In the genomic region with DNA sequence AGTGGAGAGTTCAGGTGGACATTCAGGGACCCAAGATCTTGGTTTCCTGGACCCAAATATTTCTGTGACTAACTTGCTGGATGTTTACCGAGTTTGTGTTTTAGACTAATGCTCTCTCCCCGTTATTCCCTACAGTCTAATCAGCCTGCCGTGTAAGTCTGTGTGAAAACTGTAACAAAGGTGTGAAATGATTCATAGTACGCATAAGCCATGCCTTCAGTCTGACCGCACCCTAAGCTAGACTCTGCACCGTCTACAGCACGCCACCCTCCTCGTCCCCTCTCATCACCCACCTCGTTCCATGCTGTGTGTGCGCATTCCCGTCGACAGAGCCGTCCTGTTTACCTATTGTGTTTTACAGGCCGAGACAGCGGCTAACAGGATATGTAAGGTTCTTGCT, we compare ENCODE assay signal across 20 cellular contexts. TPM values are rescaled to one million over a fixed set of nuclear protein-coding genes. Genes with fewer than 3 reads are reported as not detected.
"Had no signal": no experiment of that assay in that cellular context is flagged by ENCODE, and none has a peak within 500 bp of the region (broad histone marks: within the 10 kb centered on the region; RNA-seq: fewer than 3 reads in every experiment).

No MANE protein-coding gene starts in this region.

- DNase-seq: dermis blood vessel endothelial cell; effector memory CD4-positive, alpha-beta T cell; erythroblast; head of caudate nucleus; kidney; left lung; mesenchymal stem cell; mucosa of descending colon; naive B cell; sigmoid colon; stimulated activated CD4-positive, alpha-beta T cell treated with anti-CD3 and anti-CD28 coated beads, Interleukin-4, amount 100 ng/mL, for 4 hours; stimulated activated naive B cell treated with anti-CD40 and anti-IgM and Interleukin-4, amounts not matched to agents 10 μg/mL and 1 μg/mL and 100 μg/mL, for 72 hours; upper lobe of left lung had no signal

- ATAC-seq: left lung; mucosa of descending colon; natural killer cell treated with Interleukin-12 subunit alpha and Interleukin-12 subunit beta and Interleukin-15 and Interleukin-18, amount 100 ng/mL, for 72 hours; stimulated activated naive B cell treated with anti-CD40 and anti-IgM and Interleukin-4, amounts not matched to agents 10 μg/mL and 1 μg/mL and 100 μg/mL, for 72 hours had no signal

- H3K4me1 ChIP-seq: left lung, parathyroid adenoma, sigmoid colon, tibial nerve, upper lobe of left lung had no signal

- H3K27me3 ChIP-seq: left lung, neutrophil, sigmoid colon, tibial nerve, upper lobe of left lung had no signal

- H3K9me3 ChIP-seq: left lung, mucosa of descending colon, neutrophil, sigmoid colon, thoracic aorta, tibial nerve, upper lobe of left lung had no signal

- H3K4me3 ChIP-seq: coronary artery, left lung, mucosa of descending colon, sigmoid colon, thoracic aorta, tibial nerve, upper lobe of left lung had no signal

- H3K27ac ChIP-seq: coronary artery, left lung, neutrophil, parathyroid adenoma, sigmoid colon, thoracic aorta, tibial nerve, upper lobe of left lung had no signal

RNA-seq across cellular contexts. Expression of gene ACTN2, which starts 50.5 kb away (rescaled TPM):
- total RNA-seq: dermis blood vessel endothelial cell, fibroblast of villous mesenchyme had no signal
